10 cellular contexts compared by ENCODE assay signal in genomic region chr2:172968061-172968469, GRCh38.
DNase-seq lines count a peak whose midpoint lies in the region; TF ChIP-seq lines count a peak whose summit lies in the region.
"Had no signal": no experiment of that assay in that cellular context is flagged by ENCODE, and none has a peak within 500 bp of the region (broad histone marks: within the 10 kb centered on the region; RNA-seq: fewer than 3 reads in every experiment).

No MANE protein-coding gene starts in this region.

- dilution Hi-C loops in mammary epithelial cell (cut with HindIII; ENCODE audit: low sequenced_read_pairs) = no loop called here

- H3K27me3 ChIP-seq in mammary epithelial cell (ENCODE audit: insufficient read depth, low read length) = no peaks in the 10 kb centered on the region
- no peaks in the 10 kb centered on the region for H3K27me3 ChIP-seq in subcutaneous abdominal adipose tissue (ENCODE audit: control insufficient read depth in 5 of 5, insufficient read depth in 4 of 5, low read length in 5 of 5)
- no peaks in the 10 kb centered on the region for H3K27me3 ChIP-seq in vagina

- no peak overlapping the region for H3K27ac ChIP-seq in mammary epithelial cell (ENCODE audit: insufficient read depth, low read depth, low read length)
- peak overlapping the region; percentile 77 for H3K27ac ChIP-seq in subcutaneous abdominal adipose tissue (ENCODE audit: low read depth, low read length)
- H3K27ac ChIP-seq in vagina = no peak overlapping the region

- 19% methylated on average over 6 of the region's 7 CpGs for WGBS in mammary epithelial cell (ENCODE audit: low coverage, missing lambda C conversion rate)

- in situ Hi-C loops in mammary epithelial cell (cut with MboI; ENCODE audit: low sequenced_read_pairs in 2 of 2) = no loop called here

- intact Hi-C loops in mammary epithelial cell (cut with micrococcal nuclease) (no loop called here), vagina (cut with DNase I) (no loop called here)

- no TSS peak for BruUV-seq in mammary epithelial cell (replicated peaks; lab: Mats Ljungman, UMichigan)

- CTCF ChIA-PET in mammary epithelial cell (lab: Charles Lee; ENCODE audit: low non-redundant PET) = no interaction called here

- H3K4me2 ChIP-seq in mammary epithelial cell (ENCODE audit: insufficient read depth, low read depth, low read length) = no peak overlapping the region

- no peak for TF ChIP-seq POLR2A in vagina (IDR thresholded peaks at IDR 0.05)

- no peak for TF ChIP-seq CTCF in mammary epithelial cell (conservative IDR thresholded peaks at IDR 0.05 in 1 of 2, IDR thresholded peaks at IDR 0.05 in 1 of 2; ENCODE audit: extremely low read depth in 1 of 2, insufficient read depth in 1 of 2, low read depth in 1 of 2, low read length in 2 of 2)
- no peak for TF ChIP-seq CTCF in vagina (IDR thresholded peaks at IDR 0.05)

- no peaks in the 10 kb centered on the region for H3K9me3 ChIP-seq in mammary epithelial cell (replicated peaks; ENCODE audit: insufficient read depth, low read length)
- no peaks in the 10 kb centered on the region for H3K9me3 ChIP-seq in subcutaneous abdominal adipose tissue (ENCODE audit: control insufficient read depth in 5 of 5, low read length in 5 of 5)
- H3K9me3 ChIP-seq in vagina = no peaks in the 10 kb centered on the region

- peaks cover 3% of the 10 kb centered on the region for H3K4me1 ChIP-seq in mammary epithelial cell (ENCODE audit: insufficient read depth, low read length)
- H3K4me1 ChIP-seq in subcutaneous abdominal adipose tissue (ENCODE audit: control insufficient read depth in 5 of 5, insufficient read depth in 5 of 5, low read length in 5 of 5) = peaks cover 13 to 60% (median 40%) of the 10 kb centered on the region in 5 donors
- peaks cover 29% of the 10 kb centered on the region for H3K4me1 ChIP-seq in vagina

- no peaks in the 10 kb centered on the region for H3K79me2 ChIP-seq in mammary epithelial cell (ENCODE audit: insufficient read depth, low read length)

- H3K4me3 ChIP-seq in mammary epithelial cell (replicated peaks in 1 of 3; ENCODE audit: insufficient read depth in 1 of 3, low read depth in 2 of 3, low read length in 3 of 3) = no peak overlapping the region
- peak overlapping the region in 1 of 5 donors; percentile 33 for H3K4me3 ChIP-seq in subcutaneous abdominal adipose tissue (ENCODE audit: low read depth in 1 of 5, low read length in 5 of 5)
- H3K4me3 ChIP-seq in vagina = no peak overlapping the region

- peak; percentile 59 for DNase-seq in HS-5 (ENCODE audit: low read depth)
- peak; percentile 53 for DNase-seq in mammary epithelial cell
- peak; percentile 36 for DNase-seq in left kidney (ENCODE audit: low read depth, low spot score)
- no peak for DNase-seq in NCI-H2081 (lab: John Stamatoyannopoulos, UW)
- no peak for DNase-seq in vagina (ENCODE audit: extremely low spot score in 2 of 2)
- DNase-seq in cerebellum (ENCODE audit: low spot score) = no peak
- no peak for DNase-seq in occipital lobe (lab: John Stamatoyannopoulos, UW)
- DNase-seq: activated T-cell treated with anti-CD3 and anti-CD28 coated beads, Interleukin-2, amount 50 U/mL, for 4 hours; NCI-H510A treated with DMSO at 0.1 percent for 48 hours had no signal

- H3K9ac ChIP-seq in mammary epithelial cell (ENCODE audit: insufficient read depth, low read length) (no peak overlapping the region), subcutaneous abdominal adipose tissue (ENCODE audit: low read length in 5 of 5) (peak overlapping the region in 2 of 5 donors; percentile 20 to 39)

- no peak overlapping the region for H2AFZ ChIP-seq in mammary epithelial cell (ENCODE audit: low read depth, low read length)

- no peaks in the 10 kb centered on the region for H3K36me3 ChIP-seq in mammary epithelial cell (ENCODE audit: insufficient read depth, low read length)
- no peaks in the 10 kb centered on the region for H3K36me3 ChIP-seq in subcutaneous abdominal adipose tissue (ENCODE audit: control insufficient read depth in 5 of 5, insufficient read depth in 5 of 5, low read length in 5 of 5)
- H3K36me3 ChIP-seq in vagina = no peaks in the 10 kb centered on the region

- no peaks in the 10 kb centered on the region for H4K20me1 ChIP-seq in mammary epithelial cell (ENCODE audit: insufficient read depth, low read length)

Comparison
In these comparisons a context has a peak if more than half of its experiments do, and no peak if none do; other contexts are left out.
1. DNase-seq: peak in HS-5 (single experiment), mammary epithelial cell (single experiment) and left kidney (single experiment); none in NCI-H2081 (0 of 2), vagina (0 of 2), cerebellum (single experiment) and occipital lobe (single experiment).